8 cellular contexts compared by ENCODE assay signal in the genomic region with DNA sequence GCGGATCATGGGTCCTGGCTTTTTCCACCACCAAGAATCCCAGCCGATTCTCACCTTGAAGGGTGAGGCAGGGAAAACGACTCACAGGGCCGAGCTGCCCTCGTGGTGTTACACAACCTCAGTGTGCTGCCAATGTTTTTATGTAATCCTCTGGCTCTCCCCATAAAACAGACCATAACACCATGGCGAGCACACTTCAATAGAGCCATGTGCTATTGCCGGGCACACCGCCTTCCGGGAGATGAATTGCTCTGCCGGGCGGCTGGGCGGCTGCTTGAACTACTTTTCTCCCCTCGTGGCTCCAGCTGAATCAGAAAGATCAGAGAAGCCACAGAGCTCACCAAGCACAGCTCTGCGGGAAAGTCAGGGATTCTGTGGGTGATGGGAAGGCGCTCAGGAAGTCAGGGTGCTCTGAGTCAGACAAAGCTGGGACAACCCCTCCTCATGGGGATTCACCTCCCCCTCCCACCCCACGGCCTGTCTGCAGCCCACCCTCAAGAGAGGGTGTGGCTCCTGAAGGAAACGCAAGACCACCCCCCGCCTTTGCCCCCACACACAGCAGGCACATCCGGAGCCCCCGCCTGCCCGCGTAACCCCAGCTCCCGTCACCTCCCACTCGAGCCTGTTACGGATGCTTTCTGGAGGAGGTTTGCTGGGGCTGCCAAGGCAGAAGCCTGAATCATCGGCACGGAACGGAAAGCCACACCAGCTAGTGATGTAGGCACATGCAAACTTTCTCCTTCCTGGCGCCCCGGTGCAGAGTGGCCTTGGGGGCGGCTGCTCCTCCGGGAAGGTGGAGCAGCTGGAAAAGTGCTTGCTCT. TPM values are rescaled to one million over a fixed set of nuclear protein-coding genes. Genes with fewer than 3 reads are reported as not detected.
DNase-seq lines count a peak whose midpoint lies in the region; ATAC-seq and TF ChIP-seq lines count a peak whose summit lies in the region.

No MANE protein-coding gene starts in this region.

- intact Hi-C loops in Calu3 (cut with micrococcal nuclease; ENCODE audit: unreplicated experiment), result no loop called here

- H3K4me3 ChIP-seq in brain microvascular endothelial cell (ENCODE audit: low read depth, low read length), result no peak overlapping the region

- POLR2A ChIA-PET in GM10248 (lab: Yijun Ruan, JAX), result no interaction called here

- peaks cover 7% of the 10 kb centered on the region for H3K9me3 Mint-ChIP-seq in Calu3 (ENCODE audit: low read depth, unreplicated experiment)

- no TSS peak for BruUV-seq in Calu3 (replicated peaks; lab: Mats Ljungman, UMichigan)

- H3K27me3 Mint-ChIP-seq in Calu3 (ENCODE audit: unreplicated experiment), result peaks cover 75% of the 10 kb centered on the region

- DNase-seq in Calu3 (peak; percentile 34), NOMO-1 treated with DMSO at 0.1 percent for 48 hours (lab: John Stamatoyannopoulos, UW; ENCODE audit: unreplicated experiment) (peak; percentile 30), brain microvascular endothelial cell (peak; percentile 88), lung microvascular endothelial cell (ENCODE audit: low read depth in 2 of 2) (peak; percentile 41 to 93), NCI-H1694 treated with DMSO at 0.1 percent for 48 hours (lab: John Stamatoyannopoulos, UW) (no peak), GM10248 (ENCODE audit: extremely low spot score) (no peak)
- DNase-seq in stimulated activated CD8-positive, alpha-beta memory T cell treated with anti-CD3 and anti-CD28 coated beads, Interleukin-7, amount 100 ng/mL, for 48 hours (ENCODE audit: extremely low read depth in 1 of 2, low read depth in 1 of 2), result peak; percentile 54 to 72

- no peaks in the 10 kb centered on the region for H3K36me3 Mint-ChIP-seq in Calu3 (ENCODE audit: insufficient read depth, unreplicated experiment)

- in situ Hi-C loops in brain microvascular endothelial cell (cut with HindIII; ENCODE audit: low pct_ligation_motif_present, low sequenced_read_pairs), result no loop called here

- no peak for ATAC-seq in HG03439 (IDR thresholded peaks at IDR 0.05; ENCODE audit: unreplicated experiment)

- H3K4me1 Mint-ChIP-seq in Calu3 (ENCODE audit: low read depth, unreplicated experiment), result peaks cover 7% of the 10 kb centered on the region

- H3K27ac ChIP-seq in brain microvascular endothelial cell, result peak overlapping the region; percentile 60

- peak overlapping the region; percentile 4 for H3K4me3 Mint-ChIP-seq in Calu3 (ENCODE audit: low read depth, unreplicated experiment)

- no peak for TF ChIP-seq CTCF in Calu3 (IDR thresholded peaks at IDR 0.05; ENCODE audit: unreplicated experiment)
- TF ChIP-seq CTCF in brain microvascular endothelial cell (IDR thresholded peaks at IDR 0.05; ENCODE audit: low read depth, low read length, missing control alignments), result no peak
- no peak for TF ChIP-seq CTCF in GM10248 (IDR thresholded peaks at IDR 0.05; ENCODE audit: control extremely low read depth, extremely low read depth, low read depth, missing control alignments)

- H3K36me3 ChIP-seq in brain microvascular endothelial cell (replicated peaks), result no peaks in the 10 kb centered on the region

- H3K27me3 ChIP-seq in brain microvascular endothelial cell (replicated peaks), result peaks cover 34% of the 10 kb centered on the region

- CTCF ChIA-PET in Calu3 (lab: Charles Lee) (interaction anchor here (0.7 to 1.6 kb wide), 3 partner anchors 9 to 185 kb away, joined by 9 read pairs; no protein-coding TSS in a partner anchor), GM10248 (lab: Yijun Ruan, JAX) (no interaction called here)

- no peak overlapping the region for H3K27ac Mint-ChIP-seq in Calu3 (ENCODE audit: unreplicated experiment)

RNA-seq across cellular contexts. Expression of gene GALNT9, which starts 1.8 kb away (rescaled TPM):
- 0.54 and 1.5 TPM in 2 replicates for total RNA-seq in Calu3 (2022)
- under 0.01 and 0.22 TPM in 2 replicates for total RNA-seq in lung microvascular endothelial cell

Comparison
In these comparisons a context has a peak if more than half of its experiments do, and no peak if none do; other contexts are left out.
1. DNase-seq: peak in Calu3 (single experiment), NOMO-1 treated with DMSO at 0.1 percent for 48 hours (single experiment), brain microvascular endothelial cell (single experiment), lung microvascular endothelial cell (2 of 2) and stimulated activated CD8-positive, alpha-beta memory T cell treated with anti-CD3 and anti-CD28 coated beads, Interleukin-7, amount 100 ng/mL, for 48 hours (2 of 2); none in NCI-H1694 treated with DMSO at 0.1 percent for 48 hours (single experiment) and GM10248 (single experiment).